8 cellular contexts compared by ENCODE assay signal in genomic region chr5:34854459-34855174, GRCh38. TPM values are rescaled to one million over a fixed set of nuclear protein-coding genes. Genes with fewer than 3 reads are reported as not detected.
DNase-seq lines count a peak whose midpoint lies in the region; ATAC-seq and TF ChIP-seq lines count a peak whose summit lies in the region.
"Had no signal": no experiment of that assay in that cellular context is flagged by ENCODE, and none has a peak within 500 bp of the region (broad histone marks: within the 10 kb centered on the region; RNA-seq: fewer than 3 reads in every experiment).

No MANE protein-coding gene starts in this region.

- ATAC-seq in GM19438 (IDR thresholded peaks at IDR 0.05; ENCODE audit: low read depth, unreplicated experiment) (peak; percentile 96), HG03103 (IDR thresholded peaks at IDR 0.05; ENCODE audit: low read depth, unreplicated experiment) (peak; percentile 93), upper lobe of left lung (ENCODE audit: low FRiP score in 2 of 2) (no peak)
- ATAC-seq in stimulated activated memory B cell treated with anti-CD40 and anti-IgM and Interleukin-4, amounts not matched to agents 10 μg/mL and 1 μg/mL and 100 μg/mL, for 72 hours = peak; percentile 76

- TF ChIP-seq CTCF in upper lobe of left lung (IDR thresholded peaks at IDR 0.05) (no peak), MCF 10A (IDR thresholded peaks at IDR 0.05; ENCODE audit: unreplicated experiment) (no peak)

- no peak overlapping the region for H3K4me3 ChIP-seq in upper lobe of left lung

- no peaks in the 10 kb centered on the region for H3K36me3 ChIP-seq in upper lobe of left lung

- peaks cover 2% of the 10 kb centered on the region for H3K9me3 Mint-ChIP-seq in stimulated activated memory B cell treated with anti-CD40 and anti-IgM and Interleukin-4, amounts not matched to agents 10 μg/mL and 1 μg/mL and 100 μg/mL, for 72 hours
- H3K9me3 Mint-ChIP-seq in MCF 10A (ENCODE audit: unreplicated experiment) = peaks cover 5% of the 10 kb centered on the region

- no peak overlapping the region for H3K27ac ChIP-seq in upper lobe of left lung

- peaks cover 9% of the 10 kb centered on the region for H3K4me1 Mint-ChIP-seq in stimulated activated memory B cell treated with anti-CD40 and anti-IgM and Interleukin-4, amounts not matched to agents 10 μg/mL and 1 μg/mL and 100 μg/mL, for 72 hours
- peaks cover 6% of the 10 kb centered on the region for H3K4me1 Mint-ChIP-seq in MCF 10A (ENCODE audit: insufficient read depth, unreplicated experiment)

- TF ChIP-seq POLR2A in upper lobe of left lung (IDR thresholded peaks at IDR 0.05) = no peak

- H3K27ac Mint-ChIP-seq in stimulated activated memory B cell treated with anti-CD40 and anti-IgM and Interleukin-4, amounts not matched to agents 10 μg/mL and 1 μg/mL and 100 μg/mL, for 72 hours = peak overlapping the region; percentile 11
- no peak overlapping the region for H3K27ac Mint-ChIP-seq in MCF 10A (ENCODE audit: low read depth, unreplicated experiment)

- no peaks in the 10 kb centered on the region for H3K36me3 Mint-ChIP-seq in stimulated activated memory B cell treated with anti-CD40 and anti-IgM and Interleukin-4, amounts not matched to agents 10 μg/mL and 1 μg/mL and 100 μg/mL, for 72 hours
- H3K36me3 Mint-ChIP-seq in MCF 10A (ENCODE audit: insufficient read depth, unreplicated experiment) = no peaks in the 10 kb centered on the region

- peaks cover 0 to 14% (median 8%) of the 10 kb centered on the region in 4 donors for H3K4me1 ChIP-seq in upper lobe of left lung

- H3K4me3 Mint-ChIP-seq in stimulated activated memory B cell treated with anti-CD40 and anti-IgM and Interleukin-4, amounts not matched to agents 10 μg/mL and 1 μg/mL and 100 μg/mL, for 72 hours = no peak overlapping the region
- no peak overlapping the region for H3K4me3 Mint-ChIP-seq in MCF 10A (ENCODE audit: unreplicated experiment)

- CTCF ChIA-PET in MCF 10A (lab: Yijun Ruan, JAX) = interaction anchor here (1.1 to 1.4 kb wide), 3 partner anchors 13 to 333 kb away, joined by 4 to 5 read pairs (median 4); no protein-coding TSS in a partner anchor

- WGBS in upper lobe of left lung, 2 donors = 76 to 78% methylated on average over 4 of the region's 4 CpGs

- POLR2A ChIA-PET in MCF 10A (lab: Yijun Ruan, JAX) = interaction anchor here (0.6 kb wide), 1 partner anchor 1246 kb away, joined by 4 read pairs; no protein-coding TSS in a partner anchor

- BruUV-seq in MCF 10A (replicated peaks; lab: Mats Ljungman, UMichigan) = no TSS peak

- H3K9me3 ChIP-seq in upper lobe of left lung = no peaks in the 10 kb centered on the region

- no peaks in the 10 kb centered on the region for H3K27me3 Mint-ChIP-seq in stimulated activated memory B cell treated with anti-CD40 and anti-IgM and Interleukin-4, amounts not matched to agents 10 μg/mL and 1 μg/mL and 100 μg/mL, for 72 hours
- H3K27me3 Mint-ChIP-seq in MCF 10A (ENCODE audit: insufficient read depth, unreplicated experiment) = no peaks in the 10 kb centered on the region

- intact Hi-C loops in MCF 10A (cut with micrococcal nuclease) = no loop called here

- no peak for TF ChIP-seq EP300 in upper lobe of left lung (IDR thresholded peaks at IDR 0.05)

- no peaks in the 10 kb centered on the region for H3K27me3 ChIP-seq in upper lobe of left lung

- DNase-seq in NCI-H446 (lab: John Stamatoyannopoulos, UW) (peak; percentile 54 to 64), upper lobe of left lung (no peak), NCI-H82 (lab: John Stamatoyannopoulos, UW) (no peak), MCF 10A (ENCODE audit: unreplicated experiment) (no peak)
- DNase-seq: stimulated activated CD4-positive, alpha-beta T cell treated with anti-CD3 and anti-CD28 coated beads, Interleukin-15, amount 100 ng/mL, for 24 hours had no signal

RNA-seq across cellular contexts. Expression of gene TTC23L, which starts 15.7 kb away (rescaled TPM):
- total RNA-seq in upper lobe of left lung (1 to 10 TPM in 3 of 6 donors, under 1 TPM in 2, not detected in 1; 0.11 to 4.7 (median 1.0) TPM), MCF 10A (2022) (0.14 and 0.69 TPM in 2 replicates)

Comparison
In these comparisons a context has a peak if more than half of its experiments do, and no peak if none do; other contexts are left out.
1. ATAC-seq: peak in GM19438 (single experiment), HG03103 (single experiment) and stimulated activated memory B cell treated with anti-CD40 and anti-IgM and Interleukin-4, amounts not matched to agents 10 μg/mL and 1 μg/mL and 100 μg/mL, for 72 hours (single experiment); none in upper lobe of left lung (0 of 2).
2. DNase-seq: peak in NCI-H446 (2 of 2); none in upper lobe of left lung (0 of 2), NCI-H82 (single experiment) and MCF 10A (single experiment).